ENCODE assay signal across 1 cellular context in genomic region chrX:123961268-123962005, GRCh38.
TF ChIP-seq lines count a peak whose summit lies in the region.

STAG2 (plus strand) TSS chrX:123961706; CDS start chrX:124022628, 60,922 bp downstream.

TF ChIP-seq in K562, 482 proteins besides CTCF, POLR2A, EP300 and RAD21 (continued from another document):
- TF ChIP-seq POLR2B (IDR thresholded peaks at IDR 0.05; ENCODE audit: low read depth, partially characterized antibody) = peak; percentile 58
- peak; percentile 18 for TF ChIP-seq BRD9 (IDR thresholded peaks at IDR 0.05; ENCODE audit: low read depth, partially characterized antibody)
- peak; percentile 69; the same call in 1 of the 2 replicates for TF ChIP-seq MITF (IDR thresholded peaks at IDR 0.05)
- peak; percentile 63; the same call in 1 of the 2 replicates for TF ChIP-seq GATAD2A (IDR thresholded peaks at IDR 0.05)
- TF ChIP-seq, protein P1, sequence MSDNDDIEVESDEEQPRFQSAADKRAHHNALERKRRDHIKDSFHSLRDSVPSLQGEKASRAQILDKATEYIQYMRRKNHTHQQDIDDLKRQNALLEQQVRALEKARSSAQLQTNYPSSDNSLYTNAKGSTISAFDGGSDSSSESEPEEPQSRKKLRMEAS (CRISPR knock-in tag; IDR thresholded peaks at IDR 0.05) = peak; percentile 55; the same call in 1 of the 2 replicates
- TF ChIP-seq, protein P2, sequence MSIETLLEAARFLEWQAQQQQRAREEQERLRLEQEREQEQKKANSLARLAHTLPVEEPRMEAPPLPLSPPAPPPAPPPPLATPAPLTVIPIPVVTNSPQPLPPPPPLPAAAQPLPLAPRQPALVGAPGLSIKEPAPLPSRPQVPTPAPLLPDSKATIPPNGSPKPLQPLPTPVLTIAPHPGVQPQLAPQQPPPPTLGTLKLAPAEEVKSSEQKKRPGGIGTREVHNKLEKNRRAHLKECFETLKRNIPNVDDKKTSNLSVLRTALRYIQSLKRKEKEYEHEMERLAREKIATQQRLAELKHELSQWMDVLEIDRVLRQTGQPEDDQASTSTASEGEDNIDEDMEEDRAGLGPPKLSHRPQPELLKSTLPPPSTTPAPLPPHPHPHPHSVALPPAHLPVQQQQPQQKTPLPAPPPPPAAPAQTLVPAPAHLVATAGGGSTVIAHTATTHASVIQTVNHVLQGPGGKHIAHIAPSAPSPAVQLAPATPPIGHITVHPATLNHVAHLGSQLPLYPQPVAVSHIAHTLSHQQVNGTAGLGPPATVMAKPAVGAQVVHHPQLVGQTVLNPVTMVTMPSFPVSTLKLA (conservative IDR thresholded peaks at IDR 0.05) = peak; percentile 86 to 90
- TF ChIP-seq EGR1 (conservative IDR thresholded peaks at IDR 0.05) = peak; percentile 29; the same call in 1 of the 2 replicates
- peak; percentile 42 for TF ChIP-seq POLR2H (tag; IDR thresholded peaks at IDR 0.05; ENCODE audit: low read depth)
- peak; percentile 89 for TF ChIP-seq NFRKB (IDR thresholded peaks at IDR 0.05; ENCODE audit: low read depth)
- TF ChIP-seq RFX5 (IDR thresholded peaks at IDR 0.05; ENCODE audit: low read depth, low read length) = no peak
- peak; percentile 43 for TF ChIP-seq RBBP5 (IDR thresholded peaks at IDR 0.05; ENCODE audit: borderline replicate concordance, insufficient read depth, low read length, poor library complexity, severe bottlenecking)
- peak; percentile 43 for TF ChIP-seq ZNF589 (CRISPR knock-in tag; IDR thresholded peaks at IDR 0.05; ENCODE audit: low read depth)
- TF ChIP-seq, protein P3, sequence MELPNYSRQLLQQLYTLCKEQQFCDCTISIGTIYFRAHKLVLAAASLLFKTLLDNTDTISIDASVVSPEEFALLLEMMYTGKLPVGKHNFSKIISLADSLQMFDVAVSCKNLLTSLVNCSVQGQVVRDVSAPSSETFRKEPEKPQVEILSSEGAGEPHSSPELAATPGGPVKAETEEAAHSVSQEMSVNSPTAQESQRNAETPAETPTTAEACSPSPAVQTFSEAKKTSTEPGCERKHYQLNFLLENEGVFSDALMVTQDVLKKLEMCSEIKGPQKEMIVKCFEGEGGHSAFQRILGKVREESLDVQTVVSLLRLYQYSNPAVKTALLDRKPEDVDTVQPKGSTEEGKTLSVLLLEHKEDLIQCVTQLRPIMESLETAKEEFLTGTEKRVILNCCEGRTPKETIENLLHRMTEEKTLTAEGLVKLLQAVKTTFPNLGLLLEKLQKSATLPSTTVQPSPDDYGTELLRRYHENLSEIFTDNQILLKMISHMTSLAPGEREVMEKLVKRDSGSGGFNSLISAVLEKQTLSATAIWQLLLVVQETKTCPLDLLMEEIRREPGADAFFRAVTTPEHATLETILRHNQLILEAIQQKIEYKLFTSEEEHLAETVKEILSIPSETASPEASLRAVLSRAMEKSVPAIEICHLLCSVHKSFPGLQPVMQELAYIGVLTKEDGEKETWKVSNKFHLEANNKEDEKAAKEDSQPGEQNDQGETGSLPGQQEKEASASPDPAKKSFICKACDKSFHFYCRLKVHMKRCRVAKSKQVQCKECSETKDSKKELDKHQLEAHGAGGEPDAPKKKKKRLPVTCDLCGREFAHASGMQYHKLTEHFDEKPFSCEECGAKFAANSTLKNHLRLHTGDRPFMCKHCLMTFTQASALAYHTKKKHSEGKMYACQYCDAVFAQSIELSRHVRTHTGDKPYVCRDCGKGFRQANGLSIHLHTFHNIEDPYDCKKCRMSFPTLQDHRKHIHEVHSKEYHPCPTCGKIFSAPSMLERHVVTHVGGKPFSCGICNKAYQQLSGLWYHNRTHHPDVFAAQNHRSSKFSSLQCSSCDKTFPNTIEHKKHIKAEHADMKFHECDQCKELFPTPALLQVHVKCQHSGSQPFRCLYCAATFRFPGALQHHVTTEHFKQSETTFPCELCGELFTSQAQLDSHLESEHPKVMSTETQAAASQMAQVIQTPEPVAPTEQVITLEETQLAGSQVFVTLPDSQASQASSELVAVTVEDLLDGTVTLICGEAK (IDR thresholded peaks at IDR 0.05) = no peak
- TF ChIP-seq, protein P3 (CRISPR knock-in tag; IDR thresholded peaks at IDR 0.05) = no peak
- TF ChIP-seq SMAD4 (CRISPR knock-in tag; conservative IDR thresholded peaks at IDR 0.05) = 0 out of 2 replicates have a peak, but pooled peaks have one; percentile 42
- TF ChIP-seq, protein P4, sequence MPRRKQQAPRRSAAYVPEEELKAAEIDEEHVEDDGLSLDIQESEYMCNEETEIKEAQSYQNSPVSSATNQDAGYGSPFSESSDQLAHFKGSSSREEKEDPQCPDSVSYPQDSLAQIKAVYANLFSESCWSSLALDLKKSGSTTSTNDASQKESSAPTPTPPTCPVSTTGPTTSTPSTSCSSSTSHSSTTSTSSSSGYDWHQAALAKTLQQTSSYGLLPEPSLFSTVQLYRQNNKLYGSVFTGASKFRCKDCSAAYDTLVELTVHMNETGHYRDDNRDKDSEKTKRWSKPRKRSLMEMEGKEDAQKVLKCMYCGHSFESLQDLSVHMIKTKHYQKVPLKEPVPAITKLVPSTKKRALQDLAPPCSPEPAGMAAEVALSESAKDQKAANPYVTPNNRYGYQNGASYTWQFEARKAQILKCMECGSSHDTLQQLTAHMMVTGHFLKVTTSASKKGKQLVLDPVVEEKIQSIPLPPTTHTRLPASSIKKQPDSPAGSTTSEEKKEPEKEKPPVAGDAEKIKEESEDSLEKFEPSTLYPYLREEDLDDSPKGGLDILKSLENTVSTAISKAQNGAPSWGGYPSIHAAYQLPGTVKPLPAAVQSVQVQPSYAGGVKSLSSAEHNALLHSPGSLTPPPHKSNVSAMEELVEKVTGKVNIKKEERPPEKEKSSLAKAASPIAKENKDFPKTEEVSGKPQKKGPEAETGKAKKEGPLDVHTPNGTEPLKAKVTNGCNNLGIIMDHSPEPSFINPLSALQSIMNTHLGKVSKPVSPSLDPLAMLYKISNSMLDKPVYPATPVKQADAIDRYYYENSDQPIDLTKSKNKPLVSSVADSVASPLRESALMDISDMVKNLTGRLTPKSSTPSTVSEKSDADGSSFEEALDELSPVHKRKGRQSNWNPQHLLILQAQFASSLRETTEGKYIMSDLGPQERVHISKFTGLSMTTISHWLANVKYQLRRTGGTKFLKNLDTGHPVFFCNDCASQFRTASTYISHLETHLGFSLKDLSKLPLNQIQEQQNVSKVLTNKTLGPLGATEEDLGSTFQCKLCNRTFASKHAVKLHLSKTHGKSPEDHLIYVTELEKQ (CRISPR knock-in tag; IDR thresholded peaks at IDR 0.05) = no peak
- peak; percentile 5; the same call in 1 of the 2 replicates for TF ChIP-seq SPI1 (IDR thresholded peaks at IDR 0.05; ENCODE audit: borderline replicate concordance, low read depth, low read length)
TF ChIP-seq in K562: peak in this region for 72.
